Comparison of ENCODE assay signal across 21 cellular contexts in the genomic region with DNA sequence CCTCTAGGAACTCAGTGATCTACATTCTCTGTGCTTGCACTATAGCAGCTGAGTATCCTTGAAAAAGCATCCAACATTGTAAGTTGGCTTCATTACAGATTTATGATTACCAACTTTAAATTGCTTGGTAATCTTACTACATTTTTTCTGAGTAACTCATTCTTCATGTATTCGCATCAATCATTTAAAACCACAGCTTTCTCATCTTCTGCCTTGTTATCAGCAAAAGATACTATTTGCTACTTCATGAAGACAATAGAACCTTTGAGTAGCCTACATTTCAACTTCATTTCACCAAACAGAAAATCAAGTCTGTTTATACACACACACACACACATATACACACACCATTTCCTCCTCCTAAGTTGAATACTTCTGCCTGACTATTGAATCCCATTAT. TPM values are rescaled to one million over a fixed set of nuclear protein-coding genes. Genes with fewer than 3 reads are reported as not detected.
DNase-seq lines count a peak whose midpoint lies in the region; ATAC-seq, FAIRE-seq and TF ChIP-seq lines count a peak whose summit lies in the region.
"Had no signal": no experiment of that assay in that cellular context is flagged by ENCODE, and none has a peak within 500 bp of the region (broad histone marks: within the 10 kb centered on the region; RNA-seq: fewer than 3 reads in every experiment).

No MANE protein-coding gene starts in this region.

- no peak overlapping the region for H2AK9ac ChIP-seq in IMR-90 (replicated peaks; ENCODE audit: low read depth, low read length, poor library complexity)

- no peak overlapping the region for H3K9ac ChIP-seq in IMR-90 (ENCODE audit: low read depth, low read length)
- no peak overlapping the region for H3K9ac ChIP-seq in astrocyte (ENCODE audit: low read length)
- H3K9ac ChIP-seq: GM23248 had no signal

- peak; percentile 79 for DNase-seq in A172 (ENCODE audit: low spot score)
- DNase-seq in IMR-90: peak; percentile 64
- peak; percentile 69 for DNase-seq in astrocyte (ENCODE audit: low read depth)
- peak; percentile 23 for DNase-seq in fibroblast of the aortic adventitia (ENCODE audit: low read depth)
- no peak for DNase-seq in dermis blood vessel endothelial cell
- no peak for DNase-seq in SHP77 treated with DMSO at 0.1 percent for 48 hours (lab: John Stamatoyannopoulos, UW)
- no peak for DNase-seq in DMS 273 (lab: John Stamatoyannopoulos, UW; ENCODE audit: unreplicated experiment)
- DNase-seq: 8988T; CD8-positive, alpha-beta memory T cell; EL; GF-D8; GM23248; HCEC 1CT; MV-4-11; NCI-H187; NCI-H510A had no signal

- H3K23ac ChIP-seq in IMR-90 (ENCODE audit: low read depth, low read length): no peak overlapping the region

- H2AFZ ChIP-seq in IMR-90 (replicated peaks; ENCODE audit: low read length, poor library complexity) (no peak overlapping the region), astrocyte (ENCODE audit: low read depth, low read length) (no peak overlapping the region)
- H2AFZ ChIP-seq: GM23248 had no signal

- H2BK5ac ChIP-seq in IMR-90 (ENCODE audit: low read depth, low read length, poor library complexity, severe bottlenecking): no peak overlapping the region

- no peaks in the 10 kb centered on the region for H3K79me2 ChIP-seq in astrocyte (ENCODE audit: insufficient read depth, low read length)

- no peak overlapping the region for H3K18ac ChIP-seq in IMR-90 (ENCODE audit: low read depth, low read length)

- H3K27me3 ChIP-seq in IMR-90 (ENCODE audit: control insufficient read depth, insufficient read depth, low read length) (no peaks in the 10 kb centered on the region), astrocyte (ENCODE audit: insufficient read depth, low read length) (no peaks in the 10 kb centered on the region)

- no peak overlapping the region for H3K4ac ChIP-seq in IMR-90 (ENCODE audit: low read depth, low read length)

- no peak overlapping the region for H3K4me3 ChIP-seq in IMR-90 (ENCODE audit: insufficient read depth, low read depth, low read length)
- no peak overlapping the region for H3K4me3 ChIP-seq in astrocyte (ENCODE audit: insufficient read depth, low read depth, low read length)
- no peak overlapping the region for H3K4me3 ChIP-seq in fibroblast of the aortic adventitia (ENCODE audit: low read depth, low read length)
- H3K4me3 ChIP-seq: GM23248 had no signal

- peak; percentile 21; the same call in 1 of the 2 replicates for ATAC-seq in IMR-90 (ENCODE audit: low read depth)
- ATAC-seq in GM21528 (IDR thresholded peaks at IDR 0.05; ENCODE audit: low FRiP score, unreplicated experiment): no peak

- no peak overlapping the region for H4K91ac ChIP-seq in IMR-90 (ENCODE audit: insufficient read depth, low read depth, low read length)

- no peak overlapping the region for H4K5ac ChIP-seq in IMR-90 (ENCODE audit: low read depth, low read length)

- no peak overlapping the region for H3K56ac ChIP-seq in IMR-90 (ENCODE audit: extremely low read depth, insufficient read depth, low read length)

- no peaks in the 10 kb centered on the region for H3K9me3 ChIP-seq in IMR-90 (ENCODE audit: control insufficient read depth, insufficient read depth, low read length)
- H3K9me3 ChIP-seq in astrocyte (ENCODE audit: insufficient read depth, low read depth, low read length): no peaks in the 10 kb centered on the region

- dilution Hi-C loops in IMR-90 (cut with HindIII; ENCODE audit: low sequenced_read_pairs, unreplicated experiment): no loop called here

- no peak overlapping the region for H3K14ac ChIP-seq in IMR-90 (replicated peaks; ENCODE audit: low read depth, low read length)

- no peak overlapping the region for H2BK15ac ChIP-seq in IMR-90 (ENCODE audit: low read depth, low read length)

- no peak overlapping the region for H2AK5ac ChIP-seq in IMR-90 (ENCODE audit: low read depth, low read length)

- H3K36me3 Mint-ChIP-seq in astrocyte (ENCODE audit: low read depth, unreplicated experiment): no peaks in the 10 kb centered on the region
- H3K36me3 Mint-ChIP-seq: CD8-positive, alpha-beta memory T cell; IgD-negative memory B cell had no signal

- H3K9me1 ChIP-seq in IMR-90 (ENCODE audit: insufficient read depth, low read length): no peaks in the 10 kb centered on the region

- no peak overlapping the region for H3K27ac ChIP-seq in IMR-90 (ENCODE audit: insufficient read depth, low read length)
- H3K27ac ChIP-seq in astrocyte (ENCODE audit: low read depth, low read length): no peak overlapping the region
- H3K27ac ChIP-seq: C4-2B, GM23248, RWPE1 had no signal

- in situ Hi-C loops in IMR-90 (cut with MboI; ENCODE audit: low sequenced_read_pairs): no loop called here

- FAIRE-seq in astrocyte (lab: Jason Lieb, UNC): no peak
- FAIRE-seq: D721Med had no signal

- intact Hi-C loops in IMR-90 (cut with micrococcal nuclease): no loop called here

- no peak overlapping the region for H2BK120ac ChIP-seq in IMR-90 (ENCODE audit: low read depth, low read length)

- H3K4me2 ChIP-seq in IMR-90 (ENCODE audit: low read depth, low read length) (no peak overlapping the region), astrocyte (ENCODE audit: low read length) (no peak overlapping the region)

- POLR2A ChIA-PET in IMR-90 (lab: Charles Lee; ENCODE audit: unreplicated experiment): no interaction called here

- H3K27ac Mint-ChIP-seq in astrocyte (ENCODE audit: unreplicated experiment): no peak overlapping the region
- H3K27ac Mint-ChIP-seq: CD8-positive, alpha-beta memory T cell; IgD-negative memory B cell had no signal

- H4K20me1 ChIP-seq in IMR-90 (ENCODE audit: insufficient read depth, low read length) (no peaks in the 10 kb centered on the region), astrocyte (ENCODE audit: insufficient read depth, low read length) (no peaks in the 10 kb centered on the region)

- H4K8ac ChIP-seq in IMR-90 (ENCODE audit: low read depth in 2 of 2, low read length in 2 of 2): no peak overlapping the region

- H3K4me1 ChIP-seq in IMR-90 (ENCODE audit: control insufficient read depth, insufficient read depth, low read length) (no peaks in the 10 kb centered on the region), astrocyte (ENCODE audit: insufficient read depth, low read length) (peaks cover 5% of the 10 kb centered on the region)

- H3K4me1 Mint-ChIP-seq in astrocyte (ENCODE audit: low read depth, unreplicated experiment): peaks cover 2% of the 10 kb centered on the region
- H3K4me1 Mint-ChIP-seq: CD8-positive, alpha-beta memory T cell had no signal

- no TSS peak for BruUV-seq in IMR-90 (replicated peaks; lab: Mats Ljungman, UMichigan)

- H3K27me3 Mint-ChIP-seq in astrocyte (ENCODE audit: low read depth, unreplicated experiment): no peaks in the 10 kb centered on the region
- H3K27me3 Mint-ChIP-seq: IgD-negative memory B cell had no signal

- no peak for TF ChIP-seq RAD21 in IMR-90 (IDR thresholded peaks at IDR 0.05; ENCODE audit: low read length)

- H2BK20ac ChIP-seq in IMR-90 (ENCODE audit: low read depth, low read length): no peak overlapping the region

- H3K4me3 Mint-ChIP-seq in astrocyte (ENCODE audit: unreplicated experiment): no peak overlapping the region
- H3K4me3 Mint-ChIP-seq: CD8-positive, alpha-beta memory T cell; IgD-negative memory B cell had no signal

- no peak for TF ChIP-seq POLR2A in IMR-90 (IDR thresholded peaks at IDR 0.05; ENCODE audit: low read depth, low read length)

- WGBS in IMR-90 (ENCODE audit: extremely low coverage in 2 of 2, insufficient read length in 1 of 2), 2 experiments: no CpG with 5 or more reads among the region's 1 CpG

- CTCF ChIA-PET in IMR-90 (lab: Yijun Ruan, JAX): no interaction called here

- no peaks in the 10 kb centered on the region for H3K79me1 ChIP-seq in IMR-90 (ENCODE audit: low read depth in 1 of 2, low read length in 2 of 2)

- H3K36me3 ChIP-seq in IMR-90 (ENCODE audit: control insufficient read depth, insufficient read depth, low read length): no peaks in the 10 kb centered on the region
- H3K36me3 ChIP-seq in astrocyte (ENCODE audit: insufficient read depth, low read length): no peaks in the 10 kb centered on the region

- no peaks in the 10 kb centered on the region for H3K9me3 Mint-ChIP-seq in astrocyte (ENCODE audit: unreplicated experiment)

- TF ChIP-seq CTCF in IMR-90 (conservative IDR thresholded peaks at IDR 0.05; ENCODE audit: low read depth, low read length): no peak
- TF ChIP-seq CTCF in astrocyte (IDR thresholded peaks at IDR 0.05; ENCODE audit: insufficient read depth, low read depth, low read length): no peak
- TF ChIP-seq CTCF in fibroblast of the aortic adventitia (IDR thresholded peaks at IDR 0.05; ENCODE audit: insufficient read depth, low read length): no peak

TF ChIP-seq in IMR-90, 13 proteins besides CTCF, POLR2A, EP300 and RAD21:
- no peak for TF ChIP-seq FOS (IDR thresholded peaks at IDR 0.05; ENCODE audit: low read depth, low read length)
- no peak for TF ChIP-seq MXI1 (IDR thresholded peaks at IDR 0.05; ENCODE audit: borderline replicate concordance, low read depth, low read length)
- no peak for TF ChIP-seq RFX5 (IDR thresholded peaks at IDR 0.05; ENCODE audit: low read depth, low read length)
- no peak for TF ChIP-seq USF2 (IDR thresholded peaks at IDR 0.05; ENCODE audit: low read depth, low read length)

RNA-seq across cellular contexts. Expression of gene DCAF8L2, which starts 6.2 kb away (rescaled TPM):
- not detected in 2 replicates for total RNA-seq in A172 (2014; rRNA removed; shearing (Covaris generic))
- total RNA-seq in IMR-90 (2012; rRNA removed) (not detected in 2 replicates), astrocyte (not detected in 2 replicates), fibroblast of the aortic adventitia (ENCODE audit: low replicate concordance) (not detected in 2 replicates), dermis blood vessel endothelial cell (not detected in 2 replicates)
- not detected in 2 replicates for polyA plus RNA-seq in IMR-90 (2012; rRNA removed)
- not detected in 2 replicates for polyA plus RNA-seq in IMR-90 (2012; cell fraction: cytosol; rRNA removed)
- polyA plus RNA-seq in IMR-90 (2012; cell fraction: nucleus; rRNA removed; ENCODE audit: low replicate concordance): not detected in 2 replicates
- total RNA-seq: CD8-positive, alpha-beta memory T cell; GM23248 had no signal
- polyA plus RNA-seq: CD8-positive, alpha-beta memory T cell; GM23248; IgD-negative memory B cell had no signal

Comparison
In these comparisons a context has a peak if more than half of its experiments do, and no peak if none do; other contexts are left out.
1. DNase-seq: peak in A172 (single experiment), IMR-90 (single experiment), astrocyte (single experiment) and fibroblast of the aortic adventitia (single experiment); none in dermis blood vessel endothelial cell (single experiment), SHP77 treated with DMSO at 0.1 percent for 48 hours (single experiment) and DMS 273 (single experiment).